9 cellular contexts compared by ENCODE assay signal in the genomic region with DNA sequence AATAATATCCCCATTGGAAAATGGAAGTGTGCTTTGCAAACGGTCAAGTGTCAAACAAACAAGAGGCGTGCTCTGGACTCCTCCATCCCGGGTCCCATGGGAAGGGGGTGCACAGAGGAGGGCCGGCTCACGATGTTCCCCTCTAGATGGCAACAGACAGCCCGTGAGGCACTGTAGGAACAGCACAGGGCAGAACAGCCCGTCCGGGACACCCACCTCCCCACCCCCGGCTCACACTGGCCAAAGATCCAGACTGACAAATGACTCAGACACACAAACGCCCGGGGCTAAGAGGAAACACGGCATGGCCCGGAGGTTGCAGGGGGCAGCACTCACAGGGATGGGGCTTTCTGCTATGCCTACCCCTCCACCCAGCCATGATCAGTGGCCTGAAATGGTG. TPM values are rescaled to one million over a fixed set of nuclear protein-coding genes. Genes with fewer than 3 reads are reported as not detected.
DNase-seq lines count a peak whose midpoint lies in the region; ATAC-seq lines count a peak whose summit lies in the region.
"Had no signal": no experiment of that assay in that cellular context is flagged by ENCODE, and none has a peak within 500 bp of the region (broad histone marks: within the 10 kb centered on the region; RNA-seq: fewer than 3 reads in every experiment).

No MANE protein-coding gene starts in this region.

- H3K9me3 ChIP-seq in mesenchymal stem cell (ENCODE audit: control insufficient read depth, low read length): no peaks in the 10 kb centered on the region

- H2BK5ac ChIP-seq in mesenchymal stem cell (ENCODE audit: low read depth, low read length, poor library complexity, severe bottlenecking): no peak overlapping the region

- no peak overlapping the region for H3K23ac ChIP-seq in mesenchymal stem cell (ENCODE audit: low read length in 2 of 2)

- H2AFZ ChIP-seq in mesenchymal stem cell (ENCODE audit: low read depth, low read length): no peak overlapping the region

- H3K27ac ChIP-seq in mesenchymal stem cell (ENCODE audit: low read length, poor library complexity, severe bottlenecking): no peak overlapping the region

- H3K4me2 ChIP-seq in mesenchymal stem cell (ENCODE audit: low read length, poor library complexity, severe bottlenecking): no peak overlapping the region

- no peak overlapping the region for H3K4ac ChIP-seq in mesenchymal stem cell (ENCODE audit: low read depth in 1 of 2, low read length in 2 of 2)

- no peaks in the 10 kb centered on the region for H3K79me1 ChIP-seq in mesenchymal stem cell (replicated peaks; ENCODE audit: low read length, poor library complexity, severe bottlenecking)

- no peak overlapping the region for H4K91ac ChIP-seq in mesenchymal stem cell (ENCODE audit: low read length)

- peak overlapping the region; percentile 20 for H4K8ac ChIP-seq in mesenchymal stem cell (ENCODE audit: low read length)

- H3K27me3 ChIP-seq in mesenchymal stem cell (ENCODE audit: control insufficient read depth in 1 of 2, insufficient read depth in 1 of 2, low read length in 2 of 2): peaks cover 17 to 26% of the 10 kb centered on the region in 2 experiments

- no peak overlapping the region for H2AK5ac ChIP-seq in mesenchymal stem cell (ENCODE audit: low read length, severe bottlenecking)

- no peak overlapping the region for H2BK15ac ChIP-seq in mesenchymal stem cell (ENCODE audit: low read depth, poor library complexity, severe bottlenecking)

- DNase-seq in AG08395 (ENCODE audit: low spot score) (peak; percentile 89), Kasumi-1 (lab: John Stamatoyannopoulos, UW) (peak; percentile 22 to 29), dedifferentiated amniotic fluid mesenchymal stem cell (ENCODE audit: extremely low spot score) (peak; percentile 70), mesenchymal stem cell (peak; percentile 78), NCI-H1417 (lab: John Stamatoyannopoulos, UW) (no peak)
- DNase-seq: NCI-H2081 treated with DMSO at 0.1 percent for 48 hours had no signal

- H3K36me3 ChIP-seq in mesenchymal stem cell (ENCODE audit: control insufficient read depth in 1 of 2, insufficient read depth in 2 of 2, low read depth in 1 of 2, low read length in 2 of 2): no peaks in the 10 kb centered on the region

- WGBS in mesenchymal stem cell: 5% methylated on average over 13 of the region's 13 CpGs

- H2BK120ac ChIP-seq in mesenchymal stem cell (ENCODE audit: low read depth, low read length): no peak overlapping the region

- no peak overlapping the region for H3K14ac ChIP-seq in mesenchymal stem cell (ENCODE audit: low read length in 2 of 2)

- peak overlapping the region in 1 of 2 experiments; percentile 23 for H3K18ac ChIP-seq in mesenchymal stem cell (ENCODE audit: low read depth in 1 of 2, low read length in 2 of 2)

- ATAC-seq in HG03469 (IDR thresholded peaks at IDR 0.05; ENCODE audit: unreplicated experiment) (no peak), GM18861 (IDR thresholded peaks at IDR 0.05; ENCODE audit: unreplicated experiment) (no peak), GM19324 (IDR thresholded peaks at IDR 0.05; ENCODE audit: low FRiP score, unreplicated experiment) (no peak)

- H3K4me1 ChIP-seq in mesenchymal stem cell (ENCODE audit: control insufficient read depth, insufficient read depth, low read depth, low read length): peaks cover 11% of the 10 kb centered on the region

- peak overlapping the region in 1 of 2 experiments; percentile 54 for H3K4me3 ChIP-seq in mesenchymal stem cell (ENCODE audit: insufficient read depth in 1 of 2, low read depth in 1 of 2, low read length in 2 of 2)

- H2BK12ac ChIP-seq in mesenchymal stem cell (ENCODE audit: low read length in 2 of 2): no peak overlapping the region

- H3K9ac ChIP-seq in mesenchymal stem cell (ENCODE audit: low read length): peak overlapping the region; percentile 11

RNA-seq across cellular contexts. Expression of a gene that starts 4.9 kb away (rescaled TPM):
- 0.18 TPM for polyA plus RNA-seq in mesenchymal stem cell (2013, experiment 1 of 2)
- 0.11 TPM for polyA plus RNA-seq in mesenchymal stem cell (2013, experiment 2 of 2)

Comparison
In these comparisons a context has a peak if more than half of its experiments do, and no peak if none do; other contexts are left out.
1. DNase-seq: peak in AG08395 (single experiment), Kasumi-1 (2 of 2), dedifferentiated amniotic fluid mesenchymal stem cell (single experiment) and mesenchymal stem cell (single experiment); none in NCI-H1417 (0 of 3).